ENCODE assay signal across 19 cellular contexts in the genomic region with DNA sequence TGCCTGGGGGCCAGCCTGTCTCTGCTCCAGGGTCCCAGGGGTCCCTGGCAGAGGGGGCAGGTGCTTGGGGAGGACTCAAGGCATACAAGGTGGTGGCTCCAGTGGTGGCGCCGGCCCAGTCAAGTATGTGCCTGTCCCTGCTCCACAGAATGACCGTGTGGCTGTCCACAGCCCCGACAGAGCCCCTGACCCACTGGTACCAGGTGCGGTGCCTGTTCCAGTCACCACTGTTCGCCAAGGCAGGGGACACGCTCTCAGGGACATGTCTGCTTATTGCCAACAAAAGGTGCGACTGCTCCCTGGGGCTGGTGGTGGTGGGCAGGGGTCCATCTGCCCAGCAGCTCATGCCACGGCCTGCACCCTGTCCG. TPM values are rescaled to one million over a fixed set of nuclear protein-coding genes. Genes with fewer than 3 reads are reported as not detected.
A peak's percentile ranks its signal among the peaks of the same experiment; 100 is the strongest.
DNase-seq lines count a peak whose midpoint lies in the region; ATAC-seq and TF ChIP-seq lines count a peak whose summit lies in the region.
"Had no signal": no experiment of that assay in that cellular context is flagged by ENCODE, and none has a peak within 500 bp of the region (broad histone marks: within the 10 kb centered on the region; RNA-seq: fewer than 3 reads in every experiment).

No MANE protein-coding gene starts in this region.

- H3K27me3 ChIP-seq in H7 (ENCODE audit: control insufficient read depth, insufficient read depth, low read length): no peaks in the 10 kb centered on the region
- H3K27me3 ChIP-seq in body of pancreas: no peaks in the 10 kb centered on the region
- H3K27me3 ChIP-seq in osteoblast (ENCODE audit: insufficient read depth, low read length): no peaks in the 10 kb centered on the region

- WGBS in body of pancreas, 2 donors: 86% methylated on average over 10 of the region's 10 CpGs; no CpG with 5 or more reads in 1 of the 2 donors

- H2AFZ ChIP-seq in osteoblast (ENCODE audit: low read length): no peak overlapping the region

- H3K79me2 ChIP-seq in osteoblast (ENCODE audit: insufficient read depth, low read length): peaks cover 8% of the 10 kb centered on the region

- TF ChIP-seq CTCF in body of pancreas (IDR thresholded peaks at IDR 0.05) (no peak), osteoblast (IDR thresholded peaks at IDR 0.05; ENCODE audit: extremely low read depth, low read depth, low read length) (no peak)

- H3K4me1 ChIP-seq in body of pancreas (peaks cover 19% of the 10 kb centered on the region), osteoblast (ENCODE audit: insufficient read depth, low read length) (peaks cover 9% of the 10 kb centered on the region)

- ATAC-seq in body of pancreas (no peak), HG03039 (IDR thresholded peaks at IDR 0.05; ENCODE audit: unreplicated experiment) (no peak)

- peaks cover 12% of the 10 kb centered on the region for H4K20me1 ChIP-seq in osteoblast (ENCODE audit: insufficient read depth, low read length)

- DNase-seq in D341Med (ENCODE audit: low spot score): peak; percentile 20
- DNase-seq in H7: peak; percentile 27
- DNase-seq in body of pancreas: no peak
- peak; percentile 49 for DNase-seq in osteoblast (ENCODE audit: insufficient read length, low spot score, missing footprints)
- no peak for DNase-seq in activated CD8-positive, alpha-beta memory T cell treated with anti-CD3 and anti-CD28 coated beads, Interleukin-2, amount 50 U/mL, for 48 hours
- no peak for DNase-seq in NCI-H2107 (lab: John Stamatoyannopoulos, UW)
- DNase-seq: CD4-positive, CD25-positive, alpha-beta regulatory T cell; COR-L47; DND-41; GOT3; NCI-H1105; NCI-H2029 treated with DMSO at 0.1 percent for 48 hours; NCI-H2171; NCI-H345; NCI-H524 treated with DMSO at 0.1 percent for 48 hours; NCI-H82 had no signal

- H3K27ac ChIP-seq in body of pancreas (peak overlapping the region; percentile 19 to 52 (median 42)), osteoblast (ENCODE audit: low read depth, low read length) (no peak overlapping the region)
- H3K27ac ChIP-seq: A549, KMS-11 had no signal

- H3K9me3 ChIP-seq in body of pancreas (no peaks in the 10 kb centered on the region), osteoblast (ENCODE audit: low read depth, low read length) (no peaks in the 10 kb centered on the region)
- H3K9me3 ChIP-seq: A549 had no signal

- H3K4me2 ChIP-seq in osteoblast (ENCODE audit: insufficient read depth, low read length): no peak overlapping the region
- H3K4me2 ChIP-seq: A549, KMS-11 had no signal

- TF ChIP-seq POLR2A in body of pancreas (IDR thresholded peaks at IDR 0.05): no peak

- peaks cover 15% of the 10 kb centered on the region for H3K36me3 ChIP-seq in H7 (replicated peaks; ENCODE audit: control insufficient read depth, insufficient read depth, low read length)
- peaks cover 0 to 15% of the 10 kb centered on the region in 2 donors for H3K36me3 ChIP-seq in body of pancreas (replicated peaks in 1 of 2; ENCODE audit: insufficient read depth in 1 of 2, low read depth in 2 of 2)
- peaks cover 63% of the 10 kb centered on the region for H3K36me3 ChIP-seq in osteoblast (ENCODE audit: insufficient read depth, low read length)

- intact Hi-C loops in body of pancreas (cut with DNase I): loop anchor here (10.0 kb wide), 1 partner anchor 45 kb away; a partner anchor contains a TSS

- no peak overlapping the region for H3K4me3 ChIP-seq in H7 (ENCODE audit: insufficient read depth, low read depth, low read length)
- no peak overlapping the region for H3K4me3 ChIP-seq in body of pancreas
- no peak overlapping the region for H3K4me3 ChIP-seq in osteoblast (ENCODE audit: insufficient read depth, low read length)
- H3K4me3 ChIP-seq: A549 had no signal

RNA-seq across cellular contexts. Expression of a gene that starts 8.2 kb away (rescaled TPM):
- 81.1 and 90.3 TPM in 2 replicates for total RNA-seq in H7 (2014; rRNA removed; shearing (Covaris generic))
- total RNA-seq in body of pancreas (10 to 100 TPM; 52.7 to 55.3 TPM), osteoblast (114 and 126 TPM in 2 replicates)

RNA-seq across cellular contexts. Expression of a gene that starts 8.3 kb away (rescaled TPM):
- 58.2 and 68.3 TPM in 2 replicates for total RNA-seq in H7 (2014; rRNA removed; shearing (Covaris generic))
- total RNA-seq in body of pancreas (10 to 100 TPM; 26.5 to 34.6 TPM), osteoblast (31.8 and 34.8 TPM in 2 replicates)

RNA-seq across cellular contexts. Expression of a gene that starts 40.6 kb away (rescaled TPM):
- total RNA-seq in H7 (2014; rRNA removed; shearing (Covaris generic)): 173 and 208 TPM in 2 replicates
- total RNA-seq in body of pancreas (100 to 1,000 TPM in 1 of 2 donors, 10 to 100 TPM in 1; 56.3 to 120 TPM), osteoblast (52.2 and 52.8 TPM in 2 replicates)

RNA-seq across cellular contexts. Expression of a gene that starts 48.9 kb away (rescaled TPM):
- total RNA-seq in H7 (2014; rRNA removed; shearing (Covaris generic)): 117 and 151 TPM in 2 replicates
- total RNA-seq in body of pancreas: 10 to 100 TPM in 1 of 2 donors, 1 to 10 TPM in 1; 6.3 to 11.7 TPM
- total RNA-seq in osteoblast: 33.7 and 41.0 TPM in 2 replicates

Comparison
In these comparisons a context has a peak if more than half of its experiments do, and no peak if none do; other contexts are left out.
1. DNase-seq: peak in D341Med (single experiment), H7 (single experiment) and osteoblast (single experiment); none in body of pancreas (0 of 4), activated CD8-positive, alpha-beta memory T cell treated with anti-CD3 and anti-CD28 coated beads, Interleukin-2, amount 50 U/mL, for 48 hours (single experiment) and NCI-H2107 (single experiment).